Comparison of ENCODE assay signal across 22 cellular contexts in the genomic region with DNA sequence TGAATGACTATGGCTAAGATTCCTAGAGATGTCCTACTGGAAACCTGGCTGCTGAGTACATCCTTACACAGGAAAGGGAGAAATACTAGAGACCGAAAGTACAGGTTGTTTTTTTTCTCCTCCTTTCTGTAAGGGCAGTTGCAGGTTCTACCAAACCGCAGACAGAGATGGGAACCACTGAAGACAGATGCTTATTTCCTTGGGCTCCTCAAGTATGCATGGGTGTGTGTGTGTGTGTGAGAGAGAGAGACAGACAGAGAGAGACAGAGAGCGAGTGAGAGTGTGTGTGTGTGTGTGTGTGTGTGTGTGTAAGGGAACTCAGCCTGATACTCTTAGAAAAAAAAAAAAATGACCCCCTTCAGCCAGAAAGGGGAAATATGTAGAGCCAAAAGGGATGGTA. TPM values are rescaled to one million over a fixed set of nuclear protein-coding genes. Genes with fewer than 3 reads are reported as not detected.
DNase-seq lines count a peak whose midpoint lies in the region; ATAC-seq and TF ChIP-seq lines count a peak whose summit lies in the region.
"Had no signal": no experiment of that assay in that cellular context is flagged by ENCODE, and none has a peak within 500 bp of the region (broad histone marks: within the 10 kb centered on the region; RNA-seq: fewer than 3 reads in every experiment).

No MANE protein-coding gene starts in this region.

- intact Hi-C loops in natural killer cell (cut with micrococcal nuclease) = no loop called here

- no peaks in the 10 kb centered on the region for H3K9me3 ChIP-seq in gastroesophageal sphincter
- H3K9me3 ChIP-seq: SJSA1 had no signal

- ATAC-seq in natural killer cell (peak in 2 of 3 donors; percentile 21 to 49), gastroesophageal sphincter (no peak), HG02588 (IDR thresholded peaks at IDR 0.05; ENCODE audit: unreplicated experiment) (no peak)
- no peak for ATAC-seq in natural killer cell treated with Interleukin-12 subunit alpha and Interleukin-12 subunit beta and Interleukin-15 and Interleukin-18, amount 100 ng/mL, for 72 hours
- ATAC-seq: CD8-positive, alpha-beta T cell; Right ventricle myocardium inferior had no signal

- no peaks in the 10 kb centered on the region for H3K27me3 ChIP-seq in gastroesophageal sphincter
- H3K27me3 ChIP-seq: SJSA1 had no signal

- peak overlapping the region in 1 of 2 donors; percentile 39 for H3K27ac Mint-ChIP-seq in natural killer cell
- peak overlapping the region in 1 of 2 donors; percentile 16 for H3K27ac Mint-ChIP-seq in natural killer cell treated with Interleukin-12 subunit alpha and Interleukin-12 subunit beta and Interleukin-15 and Interleukin-18, amount 100 ng/mL, for 72 hours
- H3K27ac Mint-ChIP-seq: CD8-positive, alpha-beta T cell had no signal

- H3K4me3 ChIP-seq in gastroesophageal sphincter = no peak overlapping the region
- H3K4me3 ChIP-seq: SJSA1 had no signal

- H3K27ac ChIP-seq in substantia nigra (ENCODE audit: low read depth, low read length, poor library complexity, severe bottlenecking) (peak overlapping the region; percentile 4), gastroesophageal sphincter (no peak overlapping the region)
- H3K27ac ChIP-seq: SJSA1 had no signal

- no peaks in the 10 kb centered on the region for H3K9me3 Mint-ChIP-seq in natural killer cell
- H3K9me3 Mint-ChIP-seq in natural killer cell treated with Interleukin-12 subunit alpha and Interleukin-12 subunit beta and Interleukin-15 and Interleukin-18, amount 100 ng/mL, for 72 hours = no peaks in the 10 kb centered on the region
- H3K9me3 Mint-ChIP-seq: CD8-positive, alpha-beta T cell had no signal

- no peak for TF ChIP-seq POLR2A in gastroesophageal sphincter (IDR thresholded peaks at IDR 0.05)

- no peak for TF ChIP-seq EP300 in gastroesophageal sphincter (IDR thresholded peaks at IDR 0.05)

- DNase-seq in natural killer cell (no peak), amniotic epithelial cell (ENCODE audit: low read depth) (peak; percentile 76), myocyte (ENCODE audit: low read depth) (peak; percentile 5), substantia nigra (lab: John Stamatoyannopoulos, UW) (no peak), Kasumi-1 (lab: John Stamatoyannopoulos, UW) (no peak)
- DNase-seq in natural killer cell treated with Interleukin-12 subunit alpha and Interleukin-12 subunit beta and Interleukin-15 and Interleukin-18, amount 100 ng/mL, for 72 hours (ENCODE audit: low spot score) = no peak
- DNase-seq: AML-193; C1 segment of cervical spinal cord; CD8-positive, alpha-beta T cell; GDM1; H7; MV-4-11; NCI-H1694; NCI-H2081; NCI-H2171; NCI-H524 treated with DMSO at 0.1 percent for 48 hours; NCI-H82; OCI-M1 had no signal

- TF ChIP-seq CTCF in natural killer cell (IDR thresholded peaks at IDR 0.05) (no peak), gastroesophageal sphincter (IDR thresholded peaks at IDR 0.05) (no peak)

- 92% methylated on average over 2 to 3 of the region's 3 CpGs for WGBS in gastroesophageal sphincter (ENCODE audit: low coverage in 1 of 2), 2 donors

- H3K4me1 ChIP-seq in gastroesophageal sphincter = peaks cover 0 to 9% (median 0%) of the 10 kb centered on the region in 3 donors

- peaks cover 0 to 4% of the 10 kb centered on the region in 2 donors for H3K36me3 ChIP-seq in gastroesophageal sphincter

- H3K27me3 Mint-ChIP-seq in natural killer cell (ENCODE audit: low read depth in 2 of 2) = no peaks in the 10 kb centered on the region
- no peaks in the 10 kb centered on the region for H3K27me3 Mint-ChIP-seq in natural killer cell treated with Interleukin-12 subunit alpha and Interleukin-12 subunit beta and Interleukin-15 and Interleukin-18, amount 100 ng/mL, for 72 hours

- H3K4me3 Mint-ChIP-seq in natural killer cell = no peak overlapping the region
- H3K4me3 Mint-ChIP-seq in natural killer cell treated with Interleukin-12 subunit alpha and Interleukin-12 subunit beta and Interleukin-15 and Interleukin-18, amount 100 ng/mL, for 72 hours = no peak overlapping the region
- H3K4me3 Mint-ChIP-seq: CD8-positive, alpha-beta T cell had no signal

- no peaks in the 10 kb centered on the region for H3K36me3 Mint-ChIP-seq in natural killer cell
- H3K36me3 Mint-ChIP-seq in natural killer cell treated with Interleukin-12 subunit alpha and Interleukin-12 subunit beta and Interleukin-15 and Interleukin-18, amount 100 ng/mL, for 72 hours = no peaks in the 10 kb centered on the region

- peaks cover 28 to 29% of the 10 kb centered on the region in 2 donors for H3K4me1 Mint-ChIP-seq in natural killer cell
- H3K4me1 Mint-ChIP-seq in natural killer cell treated with Interleukin-12 subunit alpha and Interleukin-12 subunit beta and Interleukin-15 and Interleukin-18, amount 100 ng/mL, for 72 hours (ENCODE audit: low read depth in 2 of 2) = peaks cover 15 to 20% of the 10 kb centered on the region in 2 donors

RNA-seq across cellular contexts. Expression of a gene that starts 42.5 kb away (rescaled TPM):
- total RNA-seq in natural killer cell = 10 to 100 TPM; 63.3 to 74.6 (median 65.9) TPM
- 10 to 100 TPM; 48.7 to 59.3 TPM for total RNA-seq in natural killer cell treated with Interleukin-12 subunit alpha and Interleukin-12 subunit beta and Interleukin-15 and Interleukin-18, amount 100 ng/mL, for 72 hours
- total RNA-seq in myocyte = 87.5 and 105 TPM in 2 replicates
- polyA plus RNA-seq in myocyte (2012) = 22.3 TPM
- total RNA-seq in gastroesophageal sphincter = 100 to 1,000 TPM in 2 of 4 donors, 10 to 100 TPM in 2; 81.5 to 138 (median 107) TPM

Comparison
In these comparisons a context has a peak if more than half of its experiments do, and no peak if none do; other contexts are left out.
1. ATAC-seq: peak in natural killer cell (2 of 3); none in natural killer cell treated with Interleukin-12 subunit alpha and Interleukin-12 subunit beta and Interleukin-15 and Interleukin-18, amount 100 ng/mL, for 72 hours (0 of 2), gastroesophageal sphincter (single experiment) and HG02588 (single experiment).
2. DNase-seq: peak in amniotic epithelial cell (single experiment) and myocyte (single experiment); none in natural killer cell (single experiment), natural killer cell treated with Interleukin-12 subunit alpha and Interleukin-12 subunit beta and Interleukin-15 and Interleukin-18, amount 100 ng/mL, for 72 hours (single experiment), substantia nigra (0 of 49) and Kasumi-1 (0 of 2).